ENCODE assay signal across 8 cellular contexts in genomic region chr1:160376525-160377131, GRCh38. TPM values are rescaled to one million over a fixed set of nuclear protein-coding genes. Genes with fewer than 3 reads are reported as not detected.
DNase-seq lines count a peak whose midpoint lies in the region; ATAC-seq lines count a peak whose summit lies in the region.

No MANE protein-coding gene starts in this region.

- H3K27ac Mint-ChIP-seq in activated CD8-positive, alpha-beta T cell treated with anti-CD3 and anti-CD28 coated beads, Interleukin-2, amount 10 ng/mL, durations not matched to agents 7 days and 5 days, result no peak overlapping the region

- no peak overlapping the region for H4K91ac ChIP-seq in neuronal stem cell (ENCODE audit: low read depth, low read length, poor library complexity)

- no peaks in the 10 kb centered on the region for H3K36me3 ChIP-seq in neuronal stem cell (replicated peaks in 1 of 2; ENCODE audit: control insufficient read depth in 2 of 2, insufficient read depth in 2 of 2, low read length in 2 of 2)

- DNase-seq in activated T-cell treated with anti-CD3 and anti-CD28 coated beads, Interleukin-2, amount 50 U/mL, for 4 hours, result no peak
- DNase-seq in activated T-cell treated with anti-CD3 and anti-CD28 coated beads for 4 hours (no peak), NCI-H345 (lab: John Stamatoyannopoulos, UW) (peak; percentile 67), germinal center (ENCODE audit: low spot score) (peak; percentile 65), neuronal stem cell (ENCODE audit: low spot score) (peak; percentile 67)
- peak; percentile 55 for DNase-seq in activated CD8-positive, alpha-beta T cell treated with anti-CD3 and anti-CD28 coated beads, Interleukin-2, amount 10 ng/mL, durations not matched to agents 7 days and 5 days

- ATAC-seq in activated T-cell treated with anti-CD3 and anti-CD28 coated beads, Interleukin-2, amount 50 U/mL, for 4 hours, result peak; percentile 77 to 81
- ATAC-seq in HG03064 (IDR thresholded peaks at IDR 0.05; ENCODE audit: low read depth, unreplicated experiment), result peak; percentile 61
- ATAC-seq in activated CD8-positive, alpha-beta T cell treated with anti-CD3 and anti-CD28 coated beads, Interleukin-2, amount 10 ng/mL, durations not matched to agents 7 days and 5 days, result peak; percentile 73
- no peak for ATAC-seq in HG03196 (IDR thresholded peaks at IDR 0.05; ENCODE audit: unreplicated experiment)

- H2BK12ac ChIP-seq in neuronal stem cell (ENCODE audit: low read length), result no peak overlapping the region

- H3K4me3 ChIP-seq in neuronal stem cell (ENCODE audit: low read length in 2 of 2), result peak overlapping the region in 1 of 2 donors; percentile 31

- H3K9me3 Mint-ChIP-seq in activated T-cell treated with anti-CD3 and anti-CD28 coated beads, Interleukin-2, amount 50 U/mL, for 4 hours, result no peaks in the 10 kb centered on the region
- H3K9me3 Mint-ChIP-seq in activated CD8-positive, alpha-beta T cell treated with anti-CD3 and anti-CD28 coated beads, Interleukin-2, amount 10 ng/mL, durations not matched to agents 7 days and 5 days (ENCODE audit: insufficient read depth), result no peaks in the 10 kb centered on the region

- H2AFZ ChIP-seq in neuronal stem cell (ENCODE audit: low read length), result peak overlapping the region; percentile 79

- H3K4me2 ChIP-seq in neuronal stem cell (ENCODE audit: insufficient read depth, low read length, poor library complexity, severe bottlenecking), result no peak overlapping the region

- H3K36me3 Mint-ChIP-seq in activated T-cell treated with anti-CD3 and anti-CD28 coated beads, Interleukin-2, amount 50 U/mL, for 4 hours (ENCODE audit: insufficient read depth), result no peaks in the 10 kb centered on the region
- H3K36me3 Mint-ChIP-seq in activated CD8-positive, alpha-beta T cell treated with anti-CD3 and anti-CD28 coated beads, Interleukin-2, amount 10 ng/mL, durations not matched to agents 7 days and 5 days (ENCODE audit: low read depth), result no peaks in the 10 kb centered on the region

- no peak overlapping the region for H3K23ac ChIP-seq in neuronal stem cell (ENCODE audit: low read depth, low read length, poor library complexity)

- H3K4me3 Mint-ChIP-seq in activated T-cell treated with anti-CD3 and anti-CD28 coated beads, Interleukin-2, amount 50 U/mL, for 4 hours, result no peak overlapping the region
- H3K4me3 Mint-ChIP-seq in activated CD8-positive, alpha-beta T cell treated with anti-CD3 and anti-CD28 coated beads, Interleukin-2, amount 10 ng/mL, durations not matched to agents 7 days and 5 days, result no peak overlapping the region

- H2BK15ac ChIP-seq in neuronal stem cell (ENCODE audit: low read length), result no peak overlapping the region

- H3K27ac ChIP-seq in neuronal stem cell (replicated peaks; ENCODE audit: low read length), result peak overlapping the region; percentile 91

- no peak overlapping the region for H2AK5ac ChIP-seq in neuronal stem cell (ENCODE audit: low read depth, low read length)

- no peak overlapping the region for H3K4ac ChIP-seq in neuronal stem cell (ENCODE audit: low read length)

- H3K27me3 ChIP-seq in neuronal stem cell (ENCODE audit: control insufficient read depth in 3 of 3, insufficient read depth in 3 of 3, low read depth in 1 of 3, low read length in 3 of 3), result no peaks in the 10 kb centered on the region

- no peak overlapping the region for H2BK120ac ChIP-seq in neuronal stem cell (ENCODE audit: low read depth, low read length)

- POLR2A ChIA-PET in activated CD8-positive, alpha-beta T cell treated with anti-CD3 and anti-CD28 coated beads, Interleukin-2, amount 10 ng/mL, durations not matched to agents 7 days and 5 days (lab: Charles Lee), result interaction anchor here (0.9 kb wide), 1 partner anchor 21 kb away, joined by 3 read pairs; no protein-coding TSS in a partner anchor

- no peaks in the 10 kb centered on the region for H3K9me3 ChIP-seq in neuronal stem cell (replicated peaks in 1 of 2; ENCODE audit: control insufficient read depth in 2 of 2, insufficient read depth in 1 of 2, low read depth in 1 of 2, low read length in 2 of 2)

- no peak overlapping the region for H2BK5ac ChIP-seq in neuronal stem cell (ENCODE audit: low read length)

- CTCF ChIA-PET in activated CD8-positive, alpha-beta T cell treated with anti-CD3 and anti-CD28 coated beads, Interleukin-2, amount 10 ng/mL, durations not matched to agents 7 days and 5 days (lab: Charles Lee), result interaction anchor here (0.7 to 5.5 kb wide), 49 partner anchors 9 to 331 kb away, joined by 3 to 78 read pairs (median 4); partner anchors contain the start of genes DCAF8 and NHLH1

- H3K14ac ChIP-seq in neuronal stem cell (ENCODE audit: low read length), result no peak overlapping the region

- H3K18ac ChIP-seq in neuronal stem cell (ENCODE audit: low read length), result no peak overlapping the region

- peaks cover 21 to 26% of the 10 kb centered on the region in 2 donors for H3K4me1 ChIP-seq in neuronal stem cell (ENCODE audit: control insufficient read depth in 2 of 2, insufficient read depth in 1 of 2, low read depth in 1 of 2, low read length in 2 of 2)

- H3K27me3 Mint-ChIP-seq in activated T-cell treated with anti-CD3 and anti-CD28 coated beads, Interleukin-2, amount 50 U/mL, for 4 hours (ENCODE audit: low read depth), result no peaks in the 10 kb centered on the region
- H3K27me3 Mint-ChIP-seq in activated CD8-positive, alpha-beta T cell treated with anti-CD3 and anti-CD28 coated beads, Interleukin-2, amount 10 ng/mL, durations not matched to agents 7 days and 5 days (ENCODE audit: low read depth), result peaks cover 8% of the 10 kb centered on the region

- H3K79me1 ChIP-seq in neuronal stem cell (ENCODE audit: low read depth, low read length), result no peaks in the 10 kb centered on the region

- WGBS in neuronal stem cell (ENCODE audit: extremely low coverage in 2 of 2, insufficient read length in 2 of 2, insufficient replicate concordance in 1 of 2), 2 donors, result no CpG with 5 or more reads among the region's 5 CpGs

- H3K9ac ChIP-seq in neuronal stem cell (ENCODE audit: low read depth, low read length, poor library complexity), result no peak overlapping the region

- H3K4me1 Mint-ChIP-seq in activated T-cell treated with anti-CD3 and anti-CD28 coated beads, Interleukin-2, amount 50 U/mL, for 4 hours (ENCODE audit: low read depth), result peaks cover 12% of the 10 kb centered on the region
- peaks cover 13% of the 10 kb centered on the region for H3K4me1 Mint-ChIP-seq in activated CD8-positive, alpha-beta T cell treated with anti-CD3 and anti-CD28 coated beads, Interleukin-2, amount 10 ng/mL, durations not matched to agents 7 days and 5 days (ENCODE audit: low read depth)

- H4K8ac ChIP-seq in neuronal stem cell (ENCODE audit: low read depth, low read length), result no peak overlapping the region

RNA-seq across cellular contexts. Expression of gene NHLH1, which starts 9.8 kb away (rescaled TPM):
- total RNA-seq in activated T-cell treated with anti-CD3 and anti-CD28 coated beads, Interleukin-2, amount 50 U/mL, for 4 hours, result under 1 TPM; 0.30 to 0.45 (median 0.33) TPM
- under 1 TPM; 0.24 to 0.47 TPM for total RNA-seq in activated CD8-positive, alpha-beta T cell treated with anti-CD3 and anti-CD28 coated beads, Interleukin-2, amount 10 ng/mL, durations not matched to agents 7 days and 5 days
- 1.0 TPM for polyA plus RNA-seq in neuronal stem cell (2013, experiment 1 of 2)
- polyA plus RNA-seq in neuronal stem cell (2013, experiment 2 of 2), result 1.3 TPM

RNA-seq across cellular contexts. Expression of gene VANGL2, which starts 23.7 kb away (rescaled TPM):
- total RNA-seq in activated T-cell treated with anti-CD3 and anti-CD28 coated beads, Interleukin-2, amount 50 U/mL, for 4 hours, result under 1 TPM; 0.08 TPM
- not detected for total RNA-seq in activated CD8-positive, alpha-beta T cell treated with anti-CD3 and anti-CD28 coated beads, Interleukin-2, amount 10 ng/mL, durations not matched to agents 7 days and 5 days
- 72.6 TPM for polyA plus RNA-seq in neuronal stem cell (2013, experiment 1 of 2)
- polyA plus RNA-seq in neuronal stem cell (2013, experiment 2 of 2), result 74.1 TPM

RNA-seq across cellular contexts. Expression of gene NCSTN, which starts 33.4 kb away (rescaled TPM):
- total RNA-seq in activated T-cell treated with anti-CD3 and anti-CD28 coated beads, Interleukin-2, amount 50 U/mL, for 4 hours, result 10 to 100 TPM; 52.0 to 61.7 (median 60.5) TPM
- 10 to 100 TPM; 52.7 to 59.7 TPM for total RNA-seq in activated CD8-positive, alpha-beta T cell treated with anti-CD3 and anti-CD28 coated beads, Interleukin-2, amount 10 ng/mL, durations not matched to agents 7 days and 5 days
- polyA plus RNA-seq in neuronal stem cell (2013, experiment 1 of 2), result 65.2 TPM
- polyA plus RNA-seq in neuronal stem cell (2013, experiment 2 of 2), result 67.6 TPM

RNA-seq across cellular contexts. Expression of gene COPA, which starts 33.6 kb away (rescaled TPM):
- 100 to 1,000 TPM; 116 to 144 (median 121) TPM for total RNA-seq in activated T-cell treated with anti-CD3 and anti-CD28 coated beads, Interleukin-2, amount 50 U/mL, for 4 hours
- total RNA-seq in activated CD8-positive, alpha-beta T cell treated with anti-CD3 and anti-CD28 coated beads, Interleukin-2, amount 10 ng/mL, durations not matched to agents 7 days and 5 days, result 100 to 1,000 TPM; 121 to 128 TPM
- 58.9 TPM for polyA plus RNA-seq in neuronal stem cell (2013, experiment 1 of 2)
- polyA plus RNA-seq in neuronal stem cell (2013, experiment 2 of 2), result 60.0 TPM

Comparison
In these comparisons a context has a peak if more than half of its experiments do, and no peak if none do; other contexts are left out.
1. DNase-seq: peak in NCI-H345 (single experiment), activated CD8-positive, alpha-beta T cell treated with anti-CD3 and anti-CD28 coated beads, Interleukin-2, amount 10 ng/mL, durations not matched to agents 7 days and 5 days (single experiment), germinal center (single experiment) and neuronal stem cell (single experiment); none in activated T-cell treated with anti-CD3 and anti-CD28 coated beads, Interleukin-2, amount 50 U/mL, for 4 hours (single experiment) and activated T-cell treated with anti-CD3 and anti-CD28 coated beads for 4 hours (single experiment).